19 cellular contexts compared by ENCODE assay signal in the genomic region with DNA sequence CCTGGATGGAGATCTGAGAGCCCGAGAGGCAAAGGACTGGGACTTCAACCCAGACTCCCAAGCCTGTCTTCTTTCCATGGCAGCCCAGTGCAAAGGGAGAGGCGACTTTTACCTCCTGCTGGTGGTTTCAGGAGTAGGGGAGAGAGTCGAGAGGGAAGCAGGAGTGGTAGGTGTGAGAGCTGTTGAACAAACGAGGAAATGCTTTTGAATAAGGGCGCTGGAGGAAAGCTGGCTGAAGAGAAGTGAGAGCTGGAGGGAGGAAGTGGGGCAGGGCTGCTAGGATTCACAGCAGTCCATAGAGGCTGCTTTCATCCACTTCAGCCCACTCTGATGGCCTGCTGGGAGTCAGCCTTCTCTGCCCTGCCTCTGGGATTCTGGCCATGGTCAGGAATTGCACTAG.
"Had no signal": no experiment of that assay in that cellular context is flagged by ENCODE, and none has a peak within 500 bp of the region (broad histone marks: within the 10 kb centered on the region; RNA-seq: fewer than 3 reads in every experiment).

No MANE protein-coding gene starts in this region.

- ATAC-seq: gastroesophageal sphincter, heart left ventricle, natural killer cell, sciatic nerve had no signal

- H3K4me3 Mint-ChIP-seq: activated naive CD8-positive, alpha-beta T cell treated with anti-CD3 and anti-CD28 coated beads for 36 hours; activated T-helper 1 cell treated with anti-CD3 and anti-CD28 coated beads, Interleukin-12 subunit alpha, Interleukin-12 subunit beta, Interleukin-2, Interleukin-4 antibody, amounts not matched to agents 30 ng/mL and 10 ng/mL and 1 ng/mL, durations not matched to agents 14 hours and 24 hours and 36 hours; immature natural killer cell; natural killer cell; T-helper 1 cell treated with Interleukin-12 subunit alpha and Interleukin-12 subunit beta and Interleukin-4 antibody, amounts not matched to agents 30 μg/mL and 1 μg/mL, for 36 hours had no signal

- H3K27ac ChIP-seq: esophagus muscularis mucosa, gastroesophageal sphincter, heart left ventricle, ovary, thyroid gland, VCaP had no signal

- H3K9me3 Mint-ChIP-seq: activated naive CD8-positive, alpha-beta T cell treated with anti-CD3 and anti-CD28 coated beads for 36 hours; activated T-helper 1 cell treated with anti-CD3 and anti-CD28 coated beads, Interleukin-12 subunit alpha, Interleukin-12 subunit beta, Interleukin-2, Interleukin-4 antibody, amounts not matched to agents 30 ng/mL and 10 ng/mL and 1 ng/mL, durations not matched to agents 14 hours and 24 hours and 36 hours; immature natural killer cell; natural killer cell; T-helper 1 cell treated with Interleukin-12 subunit alpha and Interleukin-12 subunit beta and Interleukin-4 antibody, amounts not matched to agents 30 μg/mL and 1 μg/mL, for 36 hours had no signal

- H3K4me1 Mint-ChIP-seq: activated naive CD8-positive, alpha-beta T cell treated with anti-CD3 and anti-CD28 coated beads for 36 hours; immature natural killer cell; natural killer cell had no signal

- H3K36me3 Mint-ChIP-seq: activated naive CD8-positive, alpha-beta T cell treated with anti-CD3 and anti-CD28 coated beads for 36 hours; immature natural killer cell; natural killer cell had no signal

- H3K4me1 ChIP-seq: esophagus muscularis mucosa, gastroesophageal sphincter, heart left ventricle, thyroid gland had no signal

- H3K9me3 ChIP-seq: esophagus muscularis mucosa, gastroesophageal sphincter, heart left ventricle, ovary, thyroid gland had no signal

- H3K36me3 ChIP-seq: esophagus muscularis mucosa, gastroesophageal sphincter, heart left ventricle, ovary, thyroid gland had no signal

- H3K27me3 ChIP-seq: esophagus muscularis mucosa, gastroesophageal sphincter, ovary, thyroid gland had no signal

- H3K27me3 Mint-ChIP-seq: activated naive CD8-positive, alpha-beta T cell treated with anti-CD3 and anti-CD28 coated beads for 36 hours had no signal

- H3K4me3 ChIP-seq: esophagus muscularis mucosa, gastroesophageal sphincter, heart left ventricle, ovary, thyroid gland had no signal

- DNase-seq: activated CD4-positive, alpha-beta T cell treated with anti-CD3 and anti-CD28 coated beads, Interleukin-2, amount 50 U/mL, for 1 hour; activated CD4-positive, CD25-positive, alpha-beta regulatory T cell treated with anti-CD3 and anti-CD28 coated beads, Interleukin-2, amount 50 U/mL, for 72 hours; activated naive CD8-positive, alpha-beta T cell treated with anti-CD3 and anti-CD28 coated beads for 36 hours; activated T-cell treated with anti-CD3 and anti-CD28 coated beads for 4 hours; amniotic stem cell; effector CD8-positive, alpha-beta T cell; heart left ventricle; immature natural killer cell; natural killer cell; ovary; stimulated activated CD8-positive, alpha-beta memory T cell treated with anti-CD3 and anti-CD28 coated beads, Interleukin-4, amount 100 ng/mL, for 48 hours; stimulated activated naive CD4-positive, alpha-beta T cell; thyroid gland had no signal

- H3K27ac Mint-ChIP-seq: activated naive CD8-positive, alpha-beta T cell treated with anti-CD3 and anti-CD28 coated beads for 36 hours; activated T-helper 1 cell treated with anti-CD3 and anti-CD28 coated beads, Interleukin-12 subunit alpha, Interleukin-12 subunit beta, Interleukin-2, Interleukin-4 antibody, amounts not matched to agents 30 ng/mL and 10 ng/mL and 1 ng/mL, durations not matched to agents 14 hours and 24 hours and 36 hours; immature natural killer cell; natural killer cell; T-helper 1 cell treated with Interleukin-12 subunit alpha and Interleukin-12 subunit beta and Interleukin-4 antibody, amounts not matched to agents 30 μg/mL and 1 μg/mL, for 36 hours had no signal
